1 cellular context compared by ENCODE assay signal in the genomic region with DNA sequence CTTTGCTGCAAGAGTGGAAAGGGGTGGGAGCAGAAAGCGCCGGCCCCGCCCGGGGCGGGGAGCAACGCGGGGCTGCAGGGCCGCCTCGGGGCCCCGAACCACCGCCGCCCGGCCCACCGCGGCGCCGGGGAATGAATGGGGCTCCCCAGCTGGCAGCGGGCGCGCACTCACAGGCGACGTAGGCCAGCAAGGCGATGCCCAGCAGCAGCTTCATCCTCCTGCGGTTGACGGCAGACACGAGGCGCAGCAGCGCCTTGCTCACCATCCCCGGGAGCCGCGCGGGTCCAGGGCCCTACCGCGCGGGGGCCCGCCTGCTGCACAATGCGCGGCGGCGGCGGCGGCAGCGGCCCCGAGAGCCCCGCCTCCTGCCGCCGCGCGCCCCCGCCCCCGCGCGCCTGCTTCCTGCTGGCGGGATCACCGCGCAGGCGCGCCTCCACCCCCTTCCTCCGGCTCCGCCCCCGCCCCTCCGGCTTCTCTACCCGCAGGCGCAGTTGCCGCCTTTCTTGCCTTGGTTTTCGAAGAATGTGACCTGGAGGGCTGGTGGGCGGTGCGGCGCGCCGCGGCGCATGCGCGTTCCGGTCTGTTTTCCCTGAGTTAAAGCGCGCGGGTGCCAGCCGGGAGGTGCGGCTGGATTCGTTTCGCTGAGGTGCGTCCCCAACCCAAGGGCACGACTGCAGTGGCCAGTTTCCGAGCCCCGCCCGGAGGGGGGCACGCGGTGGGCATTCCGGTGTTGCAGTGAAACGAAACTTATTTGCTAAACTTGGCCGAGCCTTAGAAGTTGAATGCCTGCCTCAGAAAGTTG.
TF ChIP-seq lines count a peak whose summit lies in the region.

Gene UXS1, minus strand, starts transcription at position 325 of the 802 bp plus-strand sequence. Its CDS starts 60 bp downstream, at position 265.

TF ChIP-seq in HepG2, 621 proteins besides CTCF, POLR2A, EP300 and RAD21 (continued from another document):
- peak; percentile 35; the same call in 1 of the 2 replicates for TF ChIP-seq ZBED4 (CRISPR knock-in tag; IDR thresholded peaks at IDR 0.05; ENCODE audit: borderline replicate concordance)
- peak; percentile 70; the same call in 1 of the 2 replicates for TF ChIP-seq ZNF788 (CRISPR knock-in tag; IDR thresholded peaks at IDR 0.05; ENCODE audit: borderline replicate concordance)
- TF ChIP-seq ZNF891 (CRISPR knock-in tag; IDR thresholded peaks at IDR 0.05): peak; percentile 60; the same call in 1 of the 2 replicates
- peak; percentile 92 for TF ChIP-seq MAZ (IDR thresholded peaks at IDR 0.05; ENCODE audit: borderline replicate concordance, low read depth, low read length)
- TF ChIP-seq MAZ (CRISPR knock-in tag; IDR thresholded peaks at IDR 0.05; ENCODE audit: low read depth): peak; percentile 76; the same call in 1 of the 2 replicates
- peak; percentile 91 for TF ChIP-seq DRAP1 (CRISPR knock-in tag; IDR thresholded peaks at IDR 0.05)
- TF ChIP-seq, protein P1, sequence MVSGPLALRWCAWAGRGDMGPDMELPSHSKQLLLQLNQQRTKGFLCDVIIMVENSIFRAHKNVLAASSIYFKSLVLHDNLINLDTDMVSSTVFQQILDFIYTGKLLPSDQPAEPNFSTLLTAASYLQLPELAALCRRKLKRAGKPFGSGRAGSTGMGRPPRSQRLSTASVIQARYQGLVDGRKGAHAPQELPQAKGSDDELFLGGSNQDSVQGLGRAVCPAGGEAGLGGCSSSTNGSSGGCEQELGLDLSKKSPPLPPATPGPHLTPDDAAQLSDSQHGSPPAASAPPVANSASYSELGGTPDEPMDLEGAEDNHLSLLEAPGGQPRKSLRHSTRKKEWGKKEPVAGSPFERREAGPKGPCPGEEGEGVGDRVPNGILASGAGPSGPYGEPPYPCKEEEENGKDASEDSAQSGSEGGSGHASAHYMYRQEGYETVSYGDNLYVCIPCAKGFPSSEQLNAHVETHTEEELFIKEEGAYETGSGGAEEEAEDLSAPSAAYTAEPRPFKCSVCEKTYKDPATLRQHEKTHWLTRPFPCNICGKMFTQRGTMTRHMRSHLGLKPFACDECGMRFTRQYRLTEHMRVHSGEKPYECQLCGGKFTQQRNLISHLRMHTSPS (CRISPR knock-in tag; IDR thresholded peaks at IDR 0.05; ENCODE audit: low read depth): peak; percentile 90; the same call in 1 of the 2 replicates
- 0 out of 2 replicates have a peak, but pooled peaks have one; percentile 32 for TF ChIP-seq ZNF607 (CRISPR knock-in tag; IDR thresholded peaks at IDR 0.05; ENCODE audit: borderline replicate concordance)
- TF ChIP-seq TCF7 (IDR thresholded peaks at IDR 0.05; ENCODE audit: low read depth): no peak
